Comparison of ENCODE assay signal across 11 cellular contexts in genomic region chr17:57271821-57272220, GRCh38.
"Had no signal": no experiment of that assay in that cellular context is flagged by ENCODE, and none has a peak within 500 bp of the region (broad histone marks: within the 10 kb centered on the region; RNA-seq: fewer than 3 reads in every experiment).

No MANE protein-coding gene starts in this region.

- H3K27ac ChIP-seq: esophagus muscularis mucosa, pancreas, stomach, vagina had no signal

- DNase-seq: activated CD4-positive, alpha-beta T cell treated with anti-CD3 and anti-CD28 coated beads, Interleukin-2, amount 10 ng/mL, durations not matched to agents 24 days and 14 days; activated naive CD4-positive, alpha-beta T cell treated with anti-CD3 and anti-CD28 coated beads for 36 hours; activated T-cell treated with anti-CD3 and anti-CD28 coated beads for 4 hours; mesenchymal stem cell; pancreas; right cardiac atrium; small intestine; stomach; T-helper 1 cell had no signal

- H3K4me1 ChIP-seq: pancreas had no signal

- H3K36me3 ChIP-seq: vagina had no signal

- H3K4me3 ChIP-seq: esophagus muscularis mucosa, pancreas, stomach, vagina had no signal

- H3K27me3 ChIP-seq: esophagus muscularis mucosa, pancreas, stomach, vagina had no signal

- H3K9me3 ChIP-seq: esophagus muscularis mucosa, pancreas, stomach, vagina had no signal

- FAIRE-seq: pancreas, small intestine had no signal
